Comparison of ENCODE assay signal across 13 cellular contexts in genomic region chr3:33658039-33658438, GRCh38.
DNase-seq lines count a peak whose midpoint lies in the region; ATAC-seq and TF ChIP-seq lines count a peak whose summit lies in the region.
"Had no signal": no experiment of that assay in that cellular context is flagged by ENCODE, and none has a peak within 500 bp of the region (broad histone marks: within the 10 kb centered on the region; RNA-seq: fewer than 3 reads in every experiment).

No MANE protein-coding gene starts in this region.

- no peak overlapping the region for H2BK120ac ChIP-seq in mesendoderm (ENCODE audit: low read depth, low read length)

- H3K9me3 Mint-ChIP-seq in WTC11, result no peaks in the 10 kb centered on the region
- H3K9me3 Mint-ChIP-seq in immature natural killer cell, result no peaks in the 10 kb centered on the region
- H3K9me3 Mint-ChIP-seq: memory B cell; stimulated activated memory B cell treated with anti-CD40 and anti-IgM and Interleukin-4, amounts not matched to agents 10 μg/mL and 1 μg/mL and 100 μg/mL, for 72 hours had no signal

- no peak for ATAC-seq in WTC11

- H3K36me3 ChIP-seq in BLaER1 (no peaks in the 10 kb centered on the region), mesendoderm (ENCODE audit: control insufficient read depth, insufficient read depth, low read length) (no peaks in the 10 kb centered on the region), HAP-1 (replicated peaks) (no peaks in the 10 kb centered on the region), testis (ENCODE audit: low read depth, missing control alignments) (no peaks in the 10 kb centered on the region)

- no peak overlapping the region for H2BK15ac ChIP-seq in mesendoderm (replicated peaks; ENCODE audit: low read depth)

- no peak overlapping the region for H3K4me3 Mint-ChIP-seq in WTC11
- H3K4me3 Mint-ChIP-seq in immature natural killer cell, result peak overlapping the region; percentile 44 to 94 (median 90)

- POLR2A ChIA-PET in WTC11 (lab: Charles Lee), result interaction anchor here (0.7 kb wide), 1 partner anchor 12 kb away, joined by 3 read pairs; no protein-coding TSS in a partner anchor

- H3K27me3 ChIP-seq in BLaER1, result no peaks in the 10 kb centered on the region
- H3K27me3 ChIP-seq in mesendoderm (ENCODE audit: insufficient read depth, low read length, poor library complexity), result no peaks in the 10 kb centered on the region
- no peaks in the 10 kb centered on the region for H3K27me3 ChIP-seq in HAP-1 (ENCODE audit: low read depth)
- H3K27me3 ChIP-seq in testis, result no peaks in the 10 kb centered on the region

- no peak overlapping the region for H4K5ac ChIP-seq in mesendoderm (ENCODE audit: low read length)

- CTCF ChIA-PET in WTC11 (lab: Charles Lee), result interaction anchor here (2.1 kb wide), 1 partner anchor 129 kb away, joined by 14 read pairs; no protein-coding TSS in a partner anchor

- H3K79me1 ChIP-seq in mesendoderm (ENCODE audit: low read length), result peaks cover 6% of the 10 kb centered on the region

- H3K9me3 ChIP-seq in BLaER1 (no peaks in the 10 kb centered on the region), HAP-1 (no peaks in the 10 kb centered on the region), testis (no peaks in the 10 kb centered on the region)

- H3K4me3 ChIP-seq in BLaER1 (peak overlapping the region; percentile 61; the same call in 1 of the 2 replicates), retinal pigment epithelial cell (ENCODE audit: low read length) (peak overlapping the region; percentile 1), mesendoderm (ENCODE audit: low read length) (no peak overlapping the region), HAP-1 (no peak overlapping the region), testis (no peak overlapping the region)

- H3K4ac ChIP-seq in mesendoderm (ENCODE audit: low read depth, low read length), result no peak overlapping the region

- intact Hi-C loops in testis (cut with DNase I; ENCODE audit: low total_unique reads), result no loop called here

- H3K27ac ChIP-seq in BLaER1, result no peak overlapping the region
- H3K27ac ChIP-seq in mesendoderm (ENCODE audit: low read depth, low read length), result no peak overlapping the region
- H3K27ac ChIP-seq in testis, result peak overlapping the region in 1 of 2 donors; percentile 72

- H3K27me3 Mint-ChIP-seq in WTC11 (ENCODE audit: low read depth) (no peaks in the 10 kb centered on the region), immature natural killer cell (ENCODE audit: low read depth in 3 of 3) (no peaks in the 10 kb centered on the region)
- H3K27me3 Mint-ChIP-seq: memory B cell; stimulated activated memory B cell treated with anti-CD40 and anti-IgM and Interleukin-4, amounts not matched to agents 10 μg/mL and 1 μg/mL and 100 μg/mL, for 72 hours had no signal

- H3K18ac ChIP-seq in mesendoderm (ENCODE audit: low read length), result no peak overlapping the region

- no peak overlapping the region for H2AK5ac ChIP-seq in mesendoderm (ENCODE audit: low read length)

- H3K36me3 Mint-ChIP-seq in WTC11 (no peaks in the 10 kb centered on the region), immature natural killer cell (no peaks in the 10 kb centered on the region)

- no peak for TF ChIP-seq POLR2A in testis (IDR thresholded peaks at IDR 0.05)

- no peak overlapping the region for H3K23ac ChIP-seq in mesendoderm (ENCODE audit: low read length)

- no CpG with 5 or more reads among the region's 1 CpG for WGBS in mesendoderm (ENCODE audit: extremely low coverage, insufficient coverage, low lambda C conversion rate)
- whole genome bisulfite sequencing in testis, 2 donors, result 65 to 85% methylated on average over 1 of the region's 1 CpG

- TF ChIP-seq CTCF in WTC11 (IDR thresholded peaks at IDR 0.05) (no peak), retinal pigment epithelial cell (conservative IDR thresholded peaks at IDR 0.05; ENCODE audit: low read depth, low read length) (no peak), testis (IDR thresholded peaks at IDR 0.05) (no peak)

- H3K79me2 ChIP-seq in mesendoderm (ENCODE audit: control insufficient read depth, insufficient read depth, low read length), result peaks cover 2% of the 10 kb centered on the region

- H3K56ac ChIP-seq in mesendoderm (ENCODE audit: low read length), result no peak overlapping the region

- DNase-seq in WTC11 (ENCODE audit: low spot score) (no peak), immature natural killer cell (no peak), retinal pigment epithelial cell (ENCODE audit: low read depth) (no peak), mesendoderm (no peak), HAP-1 (ENCODE audit: low spot score in 2 of 2) (no peak), testis (no peak)
- no peak for DNase-seq in activated CD4-positive, alpha-beta T cell treated with anti-CD3 and anti-CD28 coated beads, Interleukin-2, amount 50 U/mL, for 1 hour
- DNase-seq: activated CD4-positive, alpha-beta T cell treated with anti-CD3 and anti-CD28 coated beads for 48 hours; NCI-H1105 treated with DMSO at 0.1 percent for 48 hours; stimulated activated CD4-positive, alpha-beta T cell treated with anti-CD3 and anti-CD28 coated beads, Interleukin-1b, Interleukin-23, amount 100 ng/mL, for 48 hours had no signal

- peaks cover 25% of the 10 kb centered on the region for H3K4me1 ChIP-seq in BLaER1
- H3K4me1 ChIP-seq in mesendoderm (ENCODE audit: control insufficient read depth, low read depth, low read length), result peaks cover 2% of the 10 kb centered on the region
- H3K4me1 ChIP-seq in HAP-1, result peaks cover 28% of the 10 kb centered on the region
- H3K4me1 ChIP-seq in testis, result peaks cover 10% of the 10 kb centered on the region

- H3K27ac Mint-ChIP-seq in WTC11 (peak overlapping the region; percentile 6), immature natural killer cell (peak overlapping the region in 5 of 6 donors; percentile 50 to 73 (median 63))
- H3K27ac Mint-ChIP-seq: memory B cell; stimulated activated memory B cell treated with anti-CD40 and anti-IgM and Interleukin-4, amounts not matched to agents 10 μg/mL and 1 μg/mL and 100 μg/mL, for 72 hours had no signal

- H3K4me1 Mint-ChIP-seq in WTC11 (peaks cover 45% of the 10 kb centered on the region), immature natural killer cell (peaks cover 39 to 64% of the 10 kb centered on the region in 2 donors)

- H2BK5ac ChIP-seq in mesendoderm (ENCODE audit: low read length), result no peak overlapping the region

- in situ Hi-C loops in HAP-1 (cut with MboI; ENCODE audit: low sequenced_read_pairs), result no loop called here

- H4K20me1 ChIP-seq in BLaER1, result no peaks in the 10 kb centered on the region

- H3K4me2 ChIP-seq in BLaER1, result peak overlapping the region; percentile 72
- H3K4me2 ChIP-seq in mesendoderm (ENCODE audit: low read length), result no peak overlapping the region

- no peak overlapping the region for H4K8ac ChIP-seq in mesendoderm (ENCODE audit: low read depth, low read length)

- H3K9ac ChIP-seq in BLaER1 (no peak overlapping the region; the same call in 1 of the 2 replicates), mesendoderm (ENCODE audit: low read length) (no peak overlapping the region)

TF ChIP-seq in WTC11, 78 proteins besides CTCF, POLR2A, EP300 and RAD21:
- TF ChIP-seq STAT6 (CRISPR knock-in tag; conservative IDR thresholded peaks at IDR 0.05; ENCODE audit: low read depth) (no peak), TEAD1 (CRISPR knock-in tag; IDR thresholded peaks at IDR 0.05) (no peak), PRRX2 (CRISPR knock-in tag; IDR thresholded peaks at IDR 0.05) (no peak), USF2 (CRISPR knock-in tag; IDR thresholded peaks at IDR 0.05) (no peak), NR3C1 (CRISPR knock-in tag; conservative IDR thresholded peaks at IDR 0.05; ENCODE audit: low read depth) (no peak)

Comparison
In these comparisons a context has a peak if more than half of its experiments do, and no peak if none do; other contexts are left out.
1. H3K4me3 ChIP-seq: peak in BLaER1 (single experiment) and retinal pigment epithelial cell (single experiment); none in mesendoderm (single experiment), HAP-1 (single experiment) and testis (0 of 2).